Comparison of ENCODE assay signal across 9 cellular contexts in genomic region chr3:15634671-15635661, GRCh38. TPM values are rescaled to one million over a fixed set of nuclear protein-coding genes. Genes with fewer than 3 reads are reported as not detected.
DNase-seq lines count a peak whose midpoint lies in the region; ATAC-seq, FAIRE-seq and TF ChIP-seq lines count a peak whose summit lies in the region.
"Had no signal": no experiment of that assay in that cellular context is flagged by ENCODE, and none has a peak within 500 bp of the region (broad histone marks: within the 10 kb centered on the region; RNA-seq: fewer than 3 reads in every experiment).

No MANE protein-coding gene starts in this region.

- no peaks in the 10 kb centered on the region for H3K9me2 ChIP-seq in PC-3 (replicated peaks; ENCODE audit: low read length)

- H3K9me3 ChIP-seq in A673 (ENCODE audit: low read depth, low read length, poor library complexity, severe bottlenecking) (no peaks in the 10 kb centered on the region), PC-3 (ENCODE audit: low read length) (no peaks in the 10 kb centered on the region), esophagus squamous epithelium (no peaks in the 10 kb centered on the region), pancreas (no peaks in the 10 kb centered on the region)
- H3K9me3 ChIP-seq in CD4-positive, alpha-beta T cell (ENCODE audit: control insufficient read depth, low read length) = no peaks in the 10 kb centered on the region

- H3K4me1 Mint-ChIP-seq in CD4-positive, alpha-beta T cell (ENCODE audit: low read depth) = peaks cover 41% of the 10 kb centered on the region

- H2AFZ ChIP-seq in PC-3 (ENCODE audit: low read length) = peak overlapping the region; percentile 89; the same call in 1 of the 2 replicates

- H3K27me3 ChIP-seq in A673 (replicated peaks; ENCODE audit: insufficient read depth, low read depth, low read length, poor library complexity) (no peaks in the 10 kb centered on the region), PC-3 (ENCODE audit: low read length) (no peaks in the 10 kb centered on the region), esophagus squamous epithelium (no peaks in the 10 kb centered on the region), pancreas (no peaks in the 10 kb centered on the region)
- no peaks in the 10 kb centered on the region for H3K27me3 ChIP-seq in CD4-positive, alpha-beta T cell (ENCODE audit: control insufficient read depth, insufficient read depth, low read length)

- 65 to 69% methylated on average over 11 to 15 of the region's 15 CpGs for WGBS in esophagus squamous epithelium, 2 donors
- 69 to 81% methylated on average over 15 of the region's 15 CpGs for WGBS in pancreas, 2 donors

- no peak overlapping the region for H3K27ac Mint-ChIP-seq in CD4-positive, alpha-beta T cell

- BruUV-seq in A673 (replicated peaks; lab: Mats Ljungman, UMichigan) (no TSS peak), PC-3 (replicated peaks; lab: Mats Ljungman, UMichigan) (TSS peak; percentile 60)

- H3K79me2 ChIP-seq in PC-3 (ENCODE audit: low read length) = no peaks in the 10 kb centered on the region

- POLR2A ChIA-PET in A673 (lab: Charles Lee; ENCODE audit: low non-redundant PET) (interaction anchor here (1.0 kb wide), 1 partner anchor 11 kb away, joined by 7 read pairs; no protein-coding TSS in a partner anchor), PC-3 (lab: Charles Lee; ENCODE audit: unreplicated experiment) (interaction anchor here (0.6 to 0.7 kb wide), 4 partner anchors 10 to 119 kb away, joined by 3 to 8 read pairs (median 3); no protein-coding TSS in a partner anchor)
- POLR2A ChIA-PET in CD4-positive, alpha-beta T cell (lab: Charles Lee) = interaction anchor here (1.6 kb wide), 1 partner anchor 11 kb away, joined by 3 read pairs; no protein-coding TSS in a partner anchor

- H3K4me3 ChIP-seq in A673 (ENCODE audit: low read depth, low read length, poor library complexity, severe bottlenecking) = no peak overlapping the region
- H3K4me3 ChIP-seq in PC-3 (ENCODE audit: low read length) = peak overlapping the region; percentile 30; the same call in 1 of the 2 replicates
- no peak overlapping the region for H3K4me3 ChIP-seq in esophagus squamous epithelium
- no peak overlapping the region for H3K4me3 ChIP-seq in pancreas

- TF ChIP-seq CTCF in A673 (conservative IDR thresholded peaks at IDR 0.05; ENCODE audit: low read depth, low read length) (no peak), PC-3 (conservative IDR thresholded peaks at IDR 0.05; ENCODE audit: low read depth, low read length) (no peak), esophagus squamous epithelium (IDR thresholded peaks at IDR 0.05) (no peak), pancreas (IDR thresholded peaks at IDR 0.05) (no peak)
- TF ChIP-seq CTCF in CD4-positive, alpha-beta T cell (IDR thresholded peaks at IDR 0.05) = no peak

- no peak for FAIRE-seq in pancreas (lab: Jason Lieb, UNC)
- FAIRE-seq: islet of Langerhans had no signal

- H3K27me3 Mint-ChIP-seq in CD4-positive, alpha-beta T cell = no peaks in the 10 kb centered on the region

- H3K27ac ChIP-seq in A673 (ENCODE audit: low read depth, low read length, poor library complexity, severe bottlenecking) = no peak overlapping the region
- H3K27ac ChIP-seq in PC-3 (ENCODE audit: low read length) = peak overlapping the region; percentile 97
- H3K27ac ChIP-seq in esophagus squamous epithelium = peak overlapping the region; percentile 41 to 73 (median 64)
- H3K27ac ChIP-seq in pancreas = peak overlapping the region in 2 of 4 donors; percentile 6 to 9
- no peak overlapping the region for H3K27ac ChIP-seq in CD4-positive, alpha-beta T cell (ENCODE audit: low read depth, low read length)

- H3K4me3 Mint-ChIP-seq in CD4-positive, alpha-beta T cell = no peak overlapping the region

- H3K9me3 Mint-ChIP-seq in CD4-positive, alpha-beta T cell = no peaks in the 10 kb centered on the region

- no peaks in the 10 kb centered on the region for H4K20me1 ChIP-seq in PC-3 (ENCODE audit: low read length)

- intact Hi-C loops in A673 (cut with micrococcal nuclease; ENCODE audit: unreplicated experiment) (loop anchor here (5.0 kb wide), 3 partner anchors 162 to 612 kb away; partner anchors contain the start of gene ANKRD28), PC-3 (cut with micrococcal nuclease) (loop anchor here (1.0 to 10.0 kb wide), 4 partner anchors 25 to 610 kb away; partner anchors contain the start of gene ANKRD28), esophagus squamous epithelium (cut with DNase I) (loop anchor here (5.0 kb wide), 1 partner anchor 177 kb away; no protein-coding TSS in a partner anchor), pancreas (cut with DNase I) (no loop called here)
- intact Hi-C loops in CD4-positive, alpha-beta T cell (cut with DNase I, micrococcal nuclease) = loop anchor here (5.0 kb wide), 2 partner anchors 542 to 1392 kb away; no protein-coding TSS in a partner anchor

- H3K36me3 ChIP-seq in A673 (ENCODE audit: insufficient read depth, low read length, poor library complexity, severe bottlenecking) (no peaks in the 10 kb centered on the region), PC-3 (ENCODE audit: low read depth, low read length) (no peaks in the 10 kb centered on the region), esophagus squamous epithelium (no peaks in the 10 kb centered on the region), pancreas (no peaks in the 10 kb centered on the region)

- H3K4me1 ChIP-seq in A673 (ENCODE audit: insufficient read depth, low read length, poor library complexity, severe bottlenecking) (peaks cover 35% of the 10 kb centered on the region), PC-3 (ENCODE audit: insufficient read depth, low read length) (peaks cover 83% of the 10 kb centered on the region), esophagus squamous epithelium (peaks cover 20 to 54% (median 38%) of the 10 kb centered on the region in 3 donors), pancreas (peaks cover 0 to 26% (median 17%) of the 10 kb centered on the region in 3 donors)

- peaks cover 19% of the 10 kb centered on the region for H3F3A ChIP-seq in PC-3 (ENCODE audit: low read length, unreplicated experiment)

- ATAC-seq in PC-3 (no peak), pancreas (peak in 3 of 4 donors; percentile 26 to 40 (median 30)), HG03175 (IDR thresholded peaks at IDR 0.05; ENCODE audit: unreplicated experiment) (no peak)
- no peak for ATAC-seq in CD4-positive, alpha-beta T cell (ENCODE audit: poor library complexity)

- H3K36me3 Mint-ChIP-seq in CD4-positive, alpha-beta T cell (ENCODE audit: low read depth) = peaks cover 13% of the 10 kb centered on the region

- H3K4me2 ChIP-seq in PC-3 (ENCODE audit: low read length) = peak overlapping the region; percentile 83

- peak overlapping the region; percentile 73 for H3K9ac ChIP-seq in PC-3 (ENCODE audit: low read length)

- DNase-seq in A673 (ENCODE audit: low spot score) = peak; percentile 46
- DNase-seq in PC-3 = no peak
- no peak for DNase-seq in esophagus squamous epithelium (lab: John Stamatoyannopoulos, UW)
- DNase-seq in pancreas = no peak
- DNase-seq in CD4-positive, alpha-beta T cell = no peak
- DNase-seq in NCI-H146 (lab: John Stamatoyannopoulos, UW) = no peak
- no peak for DNase-seq in NCI-H2196 treated with DMSO at 0.1 percent for 48 hours (lab: John Stamatoyannopoulos, UW; ENCODE audit: unreplicated experiment)

- no peak for TF ChIP-seq POLR2A in esophagus squamous epithelium (IDR thresholded peaks at IDR 0.05)

- CTCF ChIA-PET in A673 (lab: Charles Lee) (interaction anchor here (0.6 kb wide), 1 partner anchor 834 kb away, joined by 9 read pairs; no protein-coding TSS in a partner anchor), PC-3 (lab: Charles Lee) (interaction anchor here (1.1 kb wide), 1 partner anchor 171 kb away, joined by 3 read pairs; no protein-coding TSS in a partner anchor)
- CTCF ChIA-PET in CD4-positive, alpha-beta T cell (lab: Charles Lee) = no interaction called here

RNA-seq across cellular contexts. Expression of gene BTD, which starts 33.4 kb away (rescaled TPM):
- total RNA-seq in A673 (2021) (5.6 and 7.6 TPM in 2 replicates), PC-3 (2014; rRNA removed) (11.7 and 17.1 TPM in 2 replicates), esophagus squamous epithelium (10 to 100 TPM in 3 of 4 donors, 1 to 10 TPM in 1; 7.7 to 16.6 (median 12.3) TPM), pancreas (10 to 100 TPM; 14.2 to 22.0 (median 16.7) TPM)
- polyA plus RNA-seq in pancreas = 10 to 100 TPM in 1 of 2 donors, 1 to 10 TPM in 1; 6.2 to 16.5 TPM
- total RNA-seq in CD4-positive, alpha-beta T cell = 10 to 100 TPM; 11.2 to 12.5 TPM

RNA-seq across cellular contexts. Expression of gene HACL1, which starts 33.6 kb away (rescaled TPM):
- total RNA-seq in A673 (2021) (18.6 and 22.0 TPM in 2 replicates), PC-3 (2014; rRNA removed) (20.3 and 25.5 TPM in 2 replicates), esophagus squamous epithelium (10 to 100 TPM in 2 of 4 donors, 1 to 10 TPM in 2; 3.3 to 22.3 (median 9.4) TPM), pancreas (10 to 100 TPM; 10.2 to 18.8 (median 12.8) TPM)
- 10 to 100 TPM in 1 of 2 donors, 1 to 10 TPM in 1; 6.5 to 11.5 TPM for polyA plus RNA-seq in pancreas
- 10 to 100 TPM; 26.6 to 33.2 TPM for total RNA-seq in CD4-positive, alpha-beta T cell

Comparison
In these comparisons a context has a peak if more than half of its experiments do, and no peak if none do; other contexts are left out.
1. H3K27ac ChIP-seq: peak in PC-3 (single experiment) and esophagus squamous epithelium (4 of 4); none in A673 (single experiment) and CD4-positive, alpha-beta T cell (single experiment).
2. ATAC-seq: peak in pancreas (3 of 4); none in PC-3 (single experiment), CD4-positive, alpha-beta T cell (single experiment) and HG03175 (single experiment).
3. intact Hi-C loops: an anchor here in A673 (5.0 kb wide), PC-3 (1.0 to 10.0 kb wide), esophagus squamous epithelium (5.0 kb wide) and CD4-positive, alpha-beta T cell (5.0 kb wide); none called in pancreas.